Comparison of ENCODE assay signal across 1 cellular context in the genomic region with DNA sequence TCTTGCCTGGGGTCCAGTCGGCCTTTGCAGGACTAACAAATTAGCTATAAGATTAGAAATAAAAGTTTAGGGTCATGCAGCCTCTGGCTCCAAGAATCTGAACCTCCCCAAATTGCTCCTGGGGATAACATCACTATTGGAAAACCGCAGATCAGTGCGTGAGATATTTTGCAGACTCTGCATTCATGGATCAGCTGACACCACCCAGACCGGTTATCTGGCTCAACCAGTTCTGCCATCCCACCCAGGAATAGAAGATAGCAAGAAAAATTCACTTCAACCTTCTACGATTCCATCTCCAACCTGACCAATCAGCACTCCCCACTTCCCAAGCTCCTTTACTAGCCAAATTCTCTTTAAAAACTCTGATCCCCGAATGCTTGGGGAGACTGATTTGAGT.
TF ChIP-seq lines count a peak whose summit lies in the region.

No MANE protein-coding gene starts in this region.

TF ChIP-seq in H1, 55 proteins besides CTCF, POLR2A, EP300 and RAD21:
- TF ChIP-seq TAF7 (optimal IDR thresholded peaks at IDR 0.05; ENCODE audit: borderline replicate concordance, low read depth, low read length) (no peak), NANOG (IDR thresholded peaks at IDR 0.05; ENCODE audit: insufficient read depth, low read depth, low read length, poor library complexity, severe bottlenecking) (no peak), BCL11A (IDR thresholded peaks at IDR 0.05; ENCODE audit: low read depth in 2 of 2, low read length in 2 of 2) (no peak), BRCA1 (IDR thresholded peaks at IDR 0.05; ENCODE audit: low read depth, low read length) (no peak), SUZ12 (IDR thresholded peaks at IDR 0.05; ENCODE audit: low read length) (no peak), SP1 (IDR thresholded peaks at IDR 0.05; ENCODE audit: low read depth, low read length) (no peak), JUN (IDR thresholded peaks at IDR 0.05; ENCODE audit: low read depth, low read length) (no peak), CBX8 (IDR thresholded peaks at IDR 0.05; ENCODE audit: borderline replicate concordance, low read depth, low read length) (no peak), RBBP5 (IDR thresholded peaks at IDR 0.05; ENCODE audit: borderline replicate concordance, low read depth, low read length) (no peak), SIX5 (IDR thresholded peaks at IDR 0.05; ENCODE audit: low read depth, low read length) (no peak), GABPA (IDR thresholded peaks at IDR 0.05; ENCODE audit: borderline replicate concordance, insufficient read depth, low read length) (no peak), SIN3A (conservative IDR thresholded peaks at IDR 0.05 in 1 of 2, IDR thresholded peaks at IDR 0.05 in 1 of 2; ENCODE audit: low read depth in 1 of 2, low read length in 2 of 2) (no peak), TBP (IDR thresholded peaks at IDR 0.05; ENCODE audit: low read depth, low read length) (no peak), CBX5 (IDR thresholded peaks at IDR 0.05; ENCODE audit: low read depth, low read length) (no peak), MAFK (IDR thresholded peaks at IDR 0.05; ENCODE audit: low read depth, low read length) (no peak), EZH2 (IDR thresholded peaks at IDR 0.05; ENCODE audit: low read depth, low read length, severe bottlenecking) (no peak)
- TF ChIP-seq, protein P1, sequence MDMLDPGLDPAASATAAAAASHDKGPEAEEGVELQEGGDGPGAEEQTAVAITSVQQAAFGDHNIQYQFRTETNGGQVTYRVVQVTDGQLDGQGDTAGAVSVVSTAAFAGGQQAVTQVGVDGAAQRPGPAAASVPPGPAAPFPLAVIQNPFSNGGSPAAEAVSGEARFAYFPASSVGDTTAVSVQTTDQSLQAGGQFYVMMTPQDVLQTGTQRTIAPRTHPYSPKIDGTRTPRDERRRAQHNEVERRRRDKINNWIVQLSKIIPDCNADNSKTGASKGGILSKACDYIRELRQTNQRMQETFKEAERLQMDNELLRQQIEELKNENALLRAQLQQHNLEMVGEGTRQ (IDR thresholded peaks at IDR 0.05; ENCODE audit: low read length) = no peak
- TF ChIP-seq, protein P2, sequence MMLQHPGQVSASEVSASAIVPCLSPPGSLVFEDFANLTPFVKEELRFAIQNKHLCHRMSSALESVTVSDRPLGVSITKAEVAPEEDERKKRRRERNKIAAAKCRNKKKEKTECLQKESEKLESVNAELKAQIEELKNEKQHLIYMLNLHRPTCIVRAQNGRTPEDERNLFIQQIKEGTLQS (IDR thresholded peaks at IDR 0.05; ENCODE audit: insufficient read depth, low read depth, low read length) = no peak
- TF ChIP-seq, protein P3, sequence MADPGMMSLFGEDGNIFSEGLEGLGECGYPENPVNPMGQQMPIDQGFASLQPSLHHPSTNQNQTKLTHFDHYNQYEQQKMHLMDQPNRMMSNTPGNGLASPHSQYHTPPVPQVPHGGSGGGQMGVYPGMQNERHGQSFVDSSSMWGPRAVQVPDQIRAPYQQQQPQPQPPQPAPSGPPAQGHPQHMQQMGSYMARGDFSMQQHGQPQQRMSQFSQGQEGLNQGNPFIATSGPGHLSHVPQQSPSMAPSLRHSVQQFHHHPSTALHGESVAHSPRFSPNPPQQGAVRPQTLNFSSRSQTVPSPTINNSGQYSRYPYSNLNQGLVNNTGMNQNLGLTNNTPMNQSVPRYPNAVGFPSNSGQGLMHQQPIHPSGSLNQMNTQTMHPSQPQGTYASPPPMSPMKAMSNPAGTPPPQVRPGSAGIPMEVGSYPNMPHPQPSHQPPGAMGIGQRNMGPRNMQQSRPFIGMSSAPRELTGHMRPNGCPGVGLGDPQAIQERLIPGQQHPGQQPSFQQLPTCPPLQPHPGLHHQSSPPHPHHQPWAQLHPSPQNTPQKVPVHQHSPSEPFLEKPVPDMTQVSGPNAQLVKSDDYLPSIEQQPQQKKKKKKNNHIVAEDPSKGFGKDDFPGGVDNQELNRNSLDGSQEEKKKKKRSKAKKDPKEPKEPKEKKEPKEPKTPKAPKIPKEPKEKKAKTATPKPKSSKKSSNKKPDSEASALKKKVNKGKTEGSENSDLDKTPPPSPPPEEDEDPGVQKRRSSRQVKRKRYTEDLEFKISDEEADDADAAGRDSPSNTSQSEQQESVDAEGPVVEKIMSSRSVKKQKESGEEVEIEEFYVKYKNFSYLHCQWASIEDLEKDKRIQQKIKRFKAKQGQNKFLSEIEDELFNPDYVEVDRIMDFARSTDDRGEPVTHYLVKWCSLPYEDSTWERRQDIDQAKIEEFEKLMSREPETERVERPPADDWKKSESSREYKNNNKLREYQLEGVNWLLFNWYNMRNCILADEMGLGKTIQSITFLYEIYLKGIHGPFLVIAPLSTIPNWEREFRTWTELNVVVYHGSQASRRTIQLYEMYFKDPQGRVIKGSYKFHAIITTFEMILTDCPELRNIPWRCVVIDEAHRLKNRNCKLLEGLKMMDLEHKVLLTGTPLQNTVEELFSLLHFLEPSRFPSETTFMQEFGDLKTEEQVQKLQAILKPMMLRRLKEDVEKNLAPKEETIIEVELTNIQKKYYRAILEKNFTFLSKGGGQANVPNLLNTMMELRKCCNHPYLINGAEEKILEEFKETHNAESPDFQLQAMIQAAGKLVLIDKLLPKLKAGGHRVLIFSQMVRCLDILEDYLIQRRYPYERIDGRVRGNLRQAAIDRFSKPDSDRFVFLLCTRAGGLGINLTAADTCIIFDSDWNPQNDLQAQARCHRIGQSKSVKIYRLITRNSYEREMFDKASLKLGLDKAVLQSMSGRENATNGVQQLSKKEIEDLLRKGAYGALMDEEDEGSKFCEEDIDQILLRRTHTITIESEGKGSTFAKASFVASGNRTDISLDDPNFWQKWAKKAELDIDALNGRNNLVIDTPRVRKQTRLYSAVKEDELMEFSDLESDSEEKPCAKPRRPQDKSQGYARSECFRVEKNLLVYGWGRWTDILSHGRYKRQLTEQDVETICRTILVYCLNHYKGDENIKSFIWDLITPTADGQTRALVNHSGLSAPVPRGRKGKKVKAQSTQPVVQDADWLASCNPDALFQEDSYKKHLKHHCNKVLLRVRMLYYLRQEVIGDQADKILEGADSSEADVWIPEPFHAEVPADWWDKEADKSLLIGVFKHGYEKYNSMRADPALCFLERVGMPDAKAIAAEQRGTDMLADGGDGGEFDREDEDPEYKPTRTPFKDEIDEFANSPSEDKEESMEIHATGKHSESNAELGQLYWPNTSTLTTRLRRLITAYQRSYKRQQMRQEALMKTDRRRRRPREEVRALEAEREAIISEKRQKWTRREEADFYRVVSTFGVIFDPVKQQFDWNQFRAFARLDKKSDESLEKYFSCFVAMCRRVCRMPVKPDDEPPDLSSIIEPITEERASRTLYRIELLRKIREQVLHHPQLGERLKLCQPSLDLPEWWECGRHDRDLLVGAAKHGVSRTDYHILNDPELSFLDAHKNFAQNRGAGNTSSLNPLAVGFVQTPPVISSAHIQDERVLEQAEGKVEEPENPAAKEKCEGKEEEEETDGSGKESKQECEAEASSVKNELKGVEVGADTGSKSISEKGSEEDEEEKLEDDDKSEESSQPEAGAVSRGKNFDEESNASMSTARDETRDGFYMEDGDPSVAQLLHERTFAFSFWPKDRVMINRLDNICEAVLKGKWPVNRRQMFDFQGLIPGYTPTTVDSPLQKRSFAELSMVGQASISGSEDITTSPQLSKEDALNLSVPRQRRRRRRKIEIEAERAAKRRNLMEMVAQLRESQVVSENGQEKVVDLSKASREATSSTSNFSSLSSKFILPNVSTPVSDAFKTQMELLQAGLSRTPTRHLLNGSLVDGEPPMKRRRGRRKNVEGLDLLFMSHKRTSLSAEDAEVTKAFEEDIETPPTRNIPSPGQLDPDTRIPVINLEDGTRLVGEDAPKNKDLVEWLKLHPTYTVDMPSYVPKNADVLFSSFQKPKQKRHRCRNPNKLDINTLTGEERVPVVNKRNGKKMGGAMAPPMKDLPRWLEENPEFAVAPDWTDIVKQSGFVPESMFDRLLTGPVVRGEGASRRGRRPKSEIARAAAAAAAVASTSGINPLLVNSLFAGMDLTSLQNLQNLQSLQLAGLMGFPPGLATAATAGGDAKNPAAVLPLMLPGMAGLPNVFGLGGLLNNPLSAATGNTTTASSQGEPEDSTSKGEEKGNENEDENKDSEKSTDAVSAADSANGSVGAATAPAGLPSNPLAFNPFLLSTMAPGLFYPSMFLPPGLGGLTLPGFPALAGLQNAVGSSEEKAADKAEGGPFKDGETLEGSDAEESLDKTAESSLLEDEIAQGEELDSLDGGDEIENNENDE (IDR thresholded peaks at IDR 0.05; ENCODE audit: insufficient replicate concordance, low read length) = no peak
- TF ChIP-seq, protein P4, sequence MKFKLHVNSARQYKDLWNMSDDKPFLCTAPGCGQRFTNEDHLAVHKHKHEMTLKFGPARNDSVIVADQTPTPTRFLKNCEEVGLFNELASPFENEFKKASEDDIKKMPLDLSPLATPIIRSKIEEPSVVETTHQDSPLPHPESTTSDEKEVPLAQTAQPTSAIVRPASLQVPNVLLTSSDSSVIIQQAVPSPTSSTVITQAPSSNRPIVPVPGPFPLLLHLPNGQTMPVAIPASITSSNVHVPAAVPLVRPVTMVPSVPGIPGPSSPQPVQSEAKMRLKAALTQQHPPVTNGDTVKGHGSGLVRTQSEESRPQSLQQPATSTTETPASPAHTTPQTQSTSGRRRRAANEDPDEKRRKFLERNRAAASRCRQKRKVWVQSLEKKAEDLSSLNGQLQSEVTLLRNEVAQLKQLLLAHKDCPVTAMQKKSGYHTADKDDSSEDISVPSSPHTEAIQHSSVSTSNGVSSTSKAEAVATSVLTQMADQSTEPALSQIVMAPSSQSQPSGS (IDR thresholded peaks at IDR 0.05; ENCODE audit: low read length) = no peak
